In genomic region chr5:150001660-150002493, GRCh38 we compare ENCODE assay signal across 9 cellular contexts. TPM values are rescaled to one million over a fixed set of nuclear protein-coding genes. Genes with fewer than 3 reads are reported as not detected.
DNase-seq lines count a peak whose midpoint lies in the region; ATAC-seq lines count a peak whose summit lies in the region.
"Had no signal": no experiment of that assay in that cellular context is flagged by ENCODE, and none has a peak within 500 bp of the region (broad histone marks: within the 10 kb centered on the region; RNA-seq: fewer than 3 reads in every experiment).

No MANE protein-coding gene starts in this region.

- peaks cover 31% of the 10 kb centered on the region for H3K4me1 ChIP-seq in mononuclear cell (ENCODE audit: insufficient read depth, low read length)

- H3K4me3 Mint-ChIP-seq in effector memory CD8-positive, alpha-beta T cell, result peak overlapping the region; percentile 85 to 88

- H3K27me3 Mint-ChIP-seq in effector memory CD8-positive, alpha-beta T cell, result no peaks in the 10 kb centered on the region

- H3K36me3 Mint-ChIP-seq in effector memory CD8-positive, alpha-beta T cell (ENCODE audit: insufficient read depth), result peaks cover 40% of the 10 kb centered on the region

- DNase-seq in AG08396 (ENCODE audit: low spot score) (peak; percentile 80), NCI-H526 (lab: John Stamatoyannopoulos, UW) (peak; percentile 60 to 69)
- peak; percentile 50 to 67 for DNase-seq in activated CD4-positive, alpha-beta T cell treated with anti-CD3 and anti-CD28 coated beads, Interleukin-2, amount 50 U/mL, for 48 hours
- peak; percentile 50 to 57 (median 53) for DNase-seq in effector memory CD8-positive, alpha-beta T cell
- DNase-seq in stimulated activated CD8-positive, alpha-beta memory T cell treated with anti-CD3 and anti-CD28 coated beads, Interleukin-7, amount 100 ng/mL, for 4 hours (ENCODE audit: low read depth in 2 of 2), result peak; percentile 42 to 49

- peak overlapping the region; percentile 69 to 85 for H3K27ac Mint-ChIP-seq in effector memory CD8-positive, alpha-beta T cell

- no peaks in the 10 kb centered on the region for H3K27me3 ChIP-seq in mononuclear cell (ENCODE audit: insufficient read depth, low read length)

- H3K4me3 ChIP-seq in mononuclear cell (ENCODE audit: low read length), result peak overlapping the region; percentile 87

- no peaks in the 10 kb centered on the region for H3K9me3 Mint-ChIP-seq in effector memory CD8-positive, alpha-beta T cell

- peaks cover 21 to 41% of the 10 kb centered on the region in 2 donors for H3K4me1 Mint-ChIP-seq in effector memory CD8-positive, alpha-beta T cell (ENCODE audit: low read depth in 2 of 2)

- ATAC-seq in GM18511 (IDR thresholded peaks at IDR 0.05; ENCODE audit: unreplicated experiment) (peak; percentile 65), HG03060 (IDR thresholded peaks at IDR 0.05; ENCODE audit: low read depth, unreplicated experiment) (peak; percentile 48)
- ATAC-seq in effector memory CD8-positive, alpha-beta T cell (replicated peaks), result peak; percentile 68

- no peaks in the 10 kb centered on the region for H3K9me3 ChIP-seq in mononuclear cell (ENCODE audit: low read depth, low read length)

RNA-seq across cellular contexts. Expression of gene HMGXB3, which starts 1.3 kb away (rescaled TPM):
- 27.2 TPM for total RNA-seq in mononuclear cell

RNA-seq across cellular contexts. Expression of gene TIGD6, which starts 1.4 kb away (rescaled TPM):
- 2.1 TPM for total RNA-seq in mononuclear cell

RNA-seq across cellular contexts. Expression of gene SLC26A2, which starts 41.3 kb away (rescaled TPM):
- 2.7 TPM for total RNA-seq in mononuclear cell

RNA-seq across cellular contexts. Expression of gene PDE6A, which starts 57.3 kb away (rescaled TPM):
- not detected for total RNA-seq in mononuclear cell
- total RNA-seq: T-helper 1 cell treated with Interleukin-12 subunit alpha and Interleukin-12 subunit beta and Interleukin-4 antibody, amounts not matched to agents 30 ng/mL and 1 ng/mL, for 36 hours had no signal

Comparison
In these comparisons a context has a peak if more than half of its experiments do, and no peak if none do; other contexts are left out.
1. Peak in every context shown above with its lines: DNase-seq, ATAC-seq and H3K4me3 ChIP-seq.